In the genomic region with DNA sequence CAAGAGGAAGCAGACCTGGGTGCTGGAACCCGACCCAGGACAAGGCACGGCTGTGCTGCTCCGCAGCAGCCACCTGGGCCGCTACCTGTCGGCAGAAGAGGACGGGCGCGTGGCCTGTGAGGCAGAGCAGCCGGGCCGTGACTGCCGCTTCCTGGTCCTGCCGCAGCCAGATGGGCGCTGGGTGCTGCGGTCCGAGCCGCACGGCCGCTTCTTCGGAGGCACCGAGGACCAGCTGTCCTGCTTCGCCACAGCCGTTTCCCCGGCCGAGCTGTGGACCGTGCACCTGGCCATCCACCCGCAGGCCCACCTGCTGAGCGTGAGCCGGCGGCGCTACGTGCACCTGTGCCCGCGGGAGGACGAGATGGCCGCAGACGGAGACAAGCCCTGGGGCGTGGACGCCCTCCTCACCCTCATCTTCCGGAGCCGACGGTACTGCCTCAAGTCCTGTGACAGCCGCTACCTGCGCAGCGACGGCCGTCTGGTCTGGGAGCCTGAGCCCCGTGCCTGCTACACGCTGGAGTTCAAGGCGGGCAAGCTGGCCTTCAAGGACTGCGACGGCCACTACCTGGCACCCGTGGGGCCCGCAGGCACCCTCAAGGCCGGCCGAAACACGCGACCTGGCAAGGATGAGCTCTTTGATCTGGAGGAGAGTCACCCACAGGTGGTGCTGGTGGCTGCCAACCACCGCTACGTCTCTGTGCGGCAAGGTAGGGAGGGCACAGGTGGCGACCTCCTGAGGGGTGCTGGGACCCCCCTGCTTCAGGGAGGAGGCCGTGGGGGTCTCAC, we compare ENCODE assay signal across 24 cellular contexts. TPM values are rescaled to one million over a fixed set of nuclear protein-coding genes. Genes with fewer than 3 reads are reported as not detected.
A peak's percentile ranks its signal among the peaks of the same experiment; 100 is the strongest.
DNase-seq lines count a peak whose midpoint lies in the region; ATAC-seq and TF ChIP-seq lines count a peak whose summit lies in the region.
"Had no signal": no experiment of that assay in that cellular context is flagged by ENCODE, and none has a peak within 500 bp of the region (broad histone marks: within the 10 kb centered on the region; RNA-seq: fewer than 3 reads in every experiment).

No MANE protein-coding gene starts in this region.

- no peak for TF ChIP-seq CTCF in HEK293 (tag by site-specific recombination; IDR thresholded peaks at IDR 0.05)
- no peak for TF ChIP-seq CTCF in activated CD8-positive, alpha-beta T cell treated with anti-CD3 and anti-CD28 coated beads for 36 hours (IDR thresholded peaks at IDR 0.05)

- POLR2A ChIA-PET in HEK293 (lab: Yijun Ruan, JAX) (interaction anchor here (0.9 to 1.6 kb wide), 4 partner anchors 9 to 72 kb away, joined by 3 to 5 read pairs (median 3); a partner anchor contains a TSS), HEK293T (lab: Yijun Ruan, JAX) (interaction anchor here (0.9 to 1.8 kb wide), 2 partner anchors 13 to 23 kb away, joined by 3 to 4 read pairs; a partner anchor contains a TSS)
- POLR2A ChIA-PET in activated CD8-positive, alpha-beta T cell treated with anti-CD3 and anti-CD28 coated beads for 36 hours (lab: Charles Lee) = interaction anchor here (0.6 to 1.2 kb wide), 3 partner anchors 18 to 57 kb away, joined by 3 to 4 read pairs (median 3); a partner anchor contains a TSS

- DNase-seq in NCI-H2196 (lab: John Stamatoyannopoulos, UW; ENCODE audit: unreplicated experiment) (peak; percentile 43), NCI-H2196 treated with DMSO at 0.1 percent for 48 hours (lab: John Stamatoyannopoulos, UW; ENCODE audit: unreplicated experiment) (no peak), SHP77 (lab: John Stamatoyannopoulos, UW) (peak; percentile 50 to 71), left kidney (ENCODE audit: low read depth, low spot score) (peak; percentile 58), HEK293T (ENCODE audit: extremely low spot score) (no peak)
- DNase-seq in activated CD8-positive, alpha-beta T cell treated with anti-CD3 and anti-CD28 coated beads for 36 hours = no peak
- DNase-seq: activated B cell treated with CpG ODN at 0.5 μM for 24 hours; activated CD4-positive, alpha-beta memory T cell treated with anti-CD3 and anti-CD28 coated beads for 36 hours; activated naive CD4-positive, alpha-beta T cell; amygdala; central memory CD4-positive, alpha-beta T cell; erythroblast; foreskin melanocyte; GDM1; NCI-H187 treated with DMSO at 0.1 percent for 48 hours; NCI-H446 treated with DMSO at 0.1 percent for 48 hours; occipital lobe; sigmoid colon; T-helper 2 cell; uterus had no signal

- H3K27ac Mint-ChIP-seq in activated CD8-positive, alpha-beta T cell treated with anti-CD3 and anti-CD28 coated beads for 36 hours = no peak overlapping the region
- H3K27ac Mint-ChIP-seq: activated B cell treated with CpG ODN at 0.5 μM for 24 hours; activated CD4-positive, alpha-beta memory T cell treated with anti-CD3 and anti-CD28 coated beads for 36 hours had no signal

- H3K4me1 ChIP-seq in HEK293 (ENCODE audit: control insufficient read depth, insufficient read depth, low read length) = no peaks in the 10 kb centered on the region
- H3K4me1 ChIP-seq: SJSA1, uterus had no signal

- no peaks in the 10 kb centered on the region for H3K36me3 Mint-ChIP-seq in activated CD8-positive, alpha-beta T cell treated with anti-CD3 and anti-CD28 coated beads for 36 hours (ENCODE audit: low read depth)
- H3K36me3 Mint-ChIP-seq: activated CD4-positive, alpha-beta memory T cell treated with anti-CD3 and anti-CD28 coated beads for 36 hours had no signal

- H3K27ac ChIP-seq in HEK293 (ENCODE audit: extremely low read depth, low read depth, low read length) = no peak overlapping the region
- H3K27ac ChIP-seq: hepatocyte, sigmoid colon, SJSA1, uterus had no signal

- no peaks in the 10 kb centered on the region for H3K36me3 ChIP-seq in HEK293 (ENCODE audit: control insufficient read depth in 2 of 2, insufficient read depth in 1 of 2, low read length in 2 of 2)
- H3K36me3 ChIP-seq: sigmoid colon, SJSA1, uterus had no signal

- ATAC-seq in HG03196 (IDR thresholded peaks at IDR 0.05; ENCODE audit: unreplicated experiment) = no peak
- no peak for ATAC-seq in activated CD8-positive, alpha-beta T cell treated with anti-CD3 and anti-CD28 coated beads for 36 hours

- CTCF ChIA-PET in HEK293 (lab: Yijun Ruan, JAX) (interaction anchor here (0.7 kb wide), 1 partner anchor 1370 kb away, joined by 4 read pairs; no protein-coding TSS in a partner anchor), HEK293T (lab: Yijun Ruan, JAX) (no interaction called here)
- CTCF ChIA-PET in activated CD8-positive, alpha-beta T cell treated with anti-CD3 and anti-CD28 coated beads for 36 hours (lab: Charles Lee) = no interaction called here

- H3K27me3 Mint-ChIP-seq in activated CD8-positive, alpha-beta T cell treated with anti-CD3 and anti-CD28 coated beads for 36 hours = peaks cover 5% of the 10 kb centered on the region
- H3K27me3 Mint-ChIP-seq: activated B cell treated with CpG ODN at 0.5 μM for 24 hours had no signal

- intact Hi-C loops in activated CD8-positive, alpha-beta T cell treated with anti-CD3 and anti-CD28 coated beads for 36 hours (cut with micrococcal nuclease) = no loop called here

- no peak overlapping the region for H3K4me3 Mint-ChIP-seq in activated CD8-positive, alpha-beta T cell treated with anti-CD3 and anti-CD28 coated beads for 36 hours
- H3K4me3 Mint-ChIP-seq: activated B cell treated with CpG ODN at 0.5 μM for 24 hours; activated CD4-positive, alpha-beta memory T cell treated with anti-CD3 and anti-CD28 coated beads for 36 hours had no signal

- no peaks in the 10 kb centered on the region for H3K4me1 Mint-ChIP-seq in activated CD8-positive, alpha-beta T cell treated with anti-CD3 and anti-CD28 coated beads for 36 hours (ENCODE audit: low read depth)

- no peaks in the 10 kb centered on the region for H3K9me3 ChIP-seq in HEK293 (ENCODE audit: control insufficient read depth, insufficient read depth, low read depth, low read length)
- H3K9me3 ChIP-seq: sigmoid colon, uterus had no signal

- no peaks in the 10 kb centered on the region for H3K9me3 Mint-ChIP-seq in activated CD8-positive, alpha-beta T cell treated with anti-CD3 and anti-CD28 coated beads for 36 hours
- H3K9me3 Mint-ChIP-seq: activated B cell treated with CpG ODN at 0.5 μM for 24 hours; activated CD4-positive, alpha-beta memory T cell treated with anti-CD3 and anti-CD28 coated beads for 36 hours had no signal

- H3K4me3 ChIP-seq in HEK293 (ENCODE audit: low read depth, low read length) = no peak overlapping the region
- H3K4me3 ChIP-seq: hepatocyte, sigmoid colon, SJSA1, uterus had no signal

TF ChIP-seq in HEK293, 187 proteins besides CTCF, POLR2A, EP300 and RAD21:
- peak; percentile 76; the same call in 1 of the 2 replicates for TF ChIP-seq GLIS2 (tag by site-specific recombination; IDR thresholded peaks at IDR 0.05)
- TF ChIP-seq ZNF302 (tag by site-specific recombination; IDR thresholded peaks at IDR 0.05; ENCODE audit: low read depth) = no peak

TF ChIP-seq in HEK293T, 16 proteins besides CTCF, POLR2A, EP300 and RAD21:
- TF ChIP-seq FOXK2 (IDR thresholded peaks at IDR 0.05) (no peak), FOXM1 (IDR thresholded peaks at IDR 0.05; ENCODE audit: borderline replicate concordance) (no peak), BHLHE40 (IDR thresholded peaks at IDR 0.05; ENCODE audit: borderline replicate concordance) (no peak), NFRKB (IDR thresholded peaks at IDR 0.05) (no peak), HDGF (IDR thresholded peaks at IDR 0.05; ENCODE audit: borderline replicate concordance) (no peak), SUZ12 (IDR thresholded peaks at IDR 0.05) (no peak), SP1 (IDR thresholded peaks at IDR 0.05) (no peak)

RNA-seq across cellular contexts. Expression of a gene that starts 0.7 kb away (rescaled TPM):
- total RNA-seq in activated CD8-positive, alpha-beta T cell treated with anti-CD3 and anti-CD28 coated beads for 36 hours = under 1 TPM in 1 of 2 experiments, not detected in 1; 0.32 TPM

RNA-seq across cellular contexts. Expression of a gene that starts 16.2 kb away (rescaled TPM):
- 1,000 to 10,000 TPM; 4,606 to 4,756 TPM for total RNA-seq in activated CD8-positive, alpha-beta T cell treated with anti-CD3 and anti-CD28 coated beads for 36 hours

RNA-seq across cellular contexts. Expression of a gene that starts 23.3 kb away (rescaled TPM):
- 10 to 100 TPM; 40.5 to 42.7 TPM for total RNA-seq in activated CD8-positive, alpha-beta T cell treated with anti-CD3 and anti-CD28 coated beads for 36 hours

Comparison
In these comparisons a context has a peak if more than half of its experiments do, and no peak if none do; other contexts are left out.
1. DNase-seq: peak in NCI-H2196 (single experiment), SHP77 (2 of 2) and left kidney (single experiment); none in NCI-H2196 treated with DMSO at 0.1 percent for 48 hours (single experiment), HEK293T (single experiment) and activated CD8-positive, alpha-beta T cell treated with anti-CD3 and anti-CD28 coated beads for 36 hours (single experiment).